ENCODE assay signal across 2 cellular contexts in the genomic region with DNA sequence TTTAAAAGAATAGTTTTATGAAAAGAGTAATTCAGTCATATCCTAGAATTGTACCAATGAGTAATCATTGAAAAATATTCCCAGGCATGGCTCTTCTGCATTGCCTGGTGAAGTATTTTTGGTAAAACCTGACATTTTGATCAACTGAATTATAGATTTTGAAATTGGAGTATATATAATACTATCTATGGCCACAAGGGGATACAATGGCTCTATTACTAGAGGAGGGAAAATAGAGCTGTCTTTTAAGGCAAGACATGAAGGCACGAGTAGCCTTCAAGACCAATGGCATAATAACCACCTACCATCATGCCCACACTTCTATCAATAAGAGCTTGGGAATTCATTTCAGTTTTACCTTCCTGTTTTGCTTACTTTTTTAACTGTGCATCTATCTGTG.
TF ChIP-seq lines count a peak whose summit lies in the region.

No MANE protein-coding gene starts in this region.

TF ChIP-seq in liver, 16 proteins besides CTCF, POLR2A, EP300 and RAD21 (continued from another document):
- no peak for TF ChIP-seq TAF1 (conservative IDR thresholded peaks at IDR 0.05)
- TF ChIP-seq EGR1 (IDR thresholded peaks at IDR 0.05; ENCODE audit: low read depth in 2 of 2) = no peak
- TF ChIP-seq, protein P1, sequence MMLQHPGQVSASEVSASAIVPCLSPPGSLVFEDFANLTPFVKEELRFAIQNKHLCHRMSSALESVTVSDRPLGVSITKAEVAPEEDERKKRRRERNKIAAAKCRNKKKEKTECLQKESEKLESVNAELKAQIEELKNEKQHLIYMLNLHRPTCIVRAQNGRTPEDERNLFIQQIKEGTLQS (IDR thresholded peaks at IDR 0.05) = no peak
- TF ChIP-seq, protein P2, sequence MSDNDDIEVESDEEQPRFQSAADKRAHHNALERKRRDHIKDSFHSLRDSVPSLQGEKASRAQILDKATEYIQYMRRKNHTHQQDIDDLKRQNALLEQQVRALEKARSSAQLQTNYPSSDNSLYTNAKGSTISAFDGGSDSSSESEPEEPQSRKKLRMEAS (IDR thresholded peaks at IDR 0.05) = no peak
- TF ChIP-seq YY1 (IDR thresholded peaks at IDR 0.05) = no peak
- TF ChIP-seq, protein P3, sequence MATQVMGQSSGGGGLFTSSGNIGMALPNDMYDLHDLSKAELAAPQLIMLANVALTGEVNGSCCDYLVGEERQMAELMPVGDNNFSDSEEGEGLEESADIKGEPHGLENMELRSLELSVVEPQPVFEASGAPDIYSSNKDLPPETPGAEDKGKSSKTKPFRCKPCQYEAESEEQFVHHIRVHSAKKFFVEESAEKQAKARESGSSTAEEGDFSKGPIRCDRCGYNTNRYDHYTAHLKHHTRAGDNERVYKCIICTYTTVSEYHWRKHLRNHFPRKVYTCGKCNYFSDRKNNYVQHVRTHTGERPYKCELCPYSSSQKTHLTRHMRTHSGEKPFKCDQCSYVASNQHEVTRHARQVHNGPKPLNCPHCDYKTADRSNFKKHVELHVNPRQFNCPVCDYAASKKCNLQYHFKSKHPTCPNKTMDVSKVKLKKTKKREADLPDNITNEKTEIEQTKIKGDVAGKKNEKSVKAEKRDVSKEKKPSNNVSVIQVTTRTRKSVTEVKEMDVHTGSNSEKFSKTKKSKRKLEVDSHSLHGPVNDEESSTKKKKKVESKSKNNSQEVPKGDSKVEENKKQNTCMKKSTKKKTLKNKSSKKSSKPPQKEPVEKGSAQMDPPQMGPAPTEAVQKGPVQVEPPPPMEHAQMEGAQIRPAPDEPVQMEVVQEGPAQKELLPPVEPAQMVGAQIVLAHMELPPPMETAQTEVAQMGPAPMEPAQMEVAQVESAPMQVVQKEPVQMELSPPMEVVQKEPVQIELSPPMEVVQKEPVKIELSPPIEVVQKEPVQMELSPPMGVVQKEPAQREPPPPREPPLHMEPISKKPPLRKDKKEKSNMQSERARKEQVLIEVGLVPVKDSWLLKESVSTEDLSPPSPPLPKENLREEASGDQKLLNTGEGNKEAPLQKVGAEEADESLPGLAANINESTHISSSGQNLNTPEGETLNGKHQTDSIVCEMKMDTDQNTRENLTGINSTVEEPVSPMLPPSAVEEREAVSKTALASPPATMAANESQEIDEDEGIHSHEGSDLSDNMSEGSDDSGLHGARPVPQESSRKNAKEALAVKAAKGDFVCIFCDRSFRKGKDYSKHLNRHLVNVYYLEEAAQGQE (IDR thresholded peaks at IDR 0.05) = no peak
- no peak for TF ChIP-seq FOXA2 (IDR thresholded peaks at IDR 0.05)
- TF ChIP-seq SP1 (IDR thresholded peaks at IDR 0.05) = no peak
- no peak for TF ChIP-seq HNF4A (conservative IDR thresholded peaks at IDR 0.05)
- TF ChIP-seq, protein P4, sequence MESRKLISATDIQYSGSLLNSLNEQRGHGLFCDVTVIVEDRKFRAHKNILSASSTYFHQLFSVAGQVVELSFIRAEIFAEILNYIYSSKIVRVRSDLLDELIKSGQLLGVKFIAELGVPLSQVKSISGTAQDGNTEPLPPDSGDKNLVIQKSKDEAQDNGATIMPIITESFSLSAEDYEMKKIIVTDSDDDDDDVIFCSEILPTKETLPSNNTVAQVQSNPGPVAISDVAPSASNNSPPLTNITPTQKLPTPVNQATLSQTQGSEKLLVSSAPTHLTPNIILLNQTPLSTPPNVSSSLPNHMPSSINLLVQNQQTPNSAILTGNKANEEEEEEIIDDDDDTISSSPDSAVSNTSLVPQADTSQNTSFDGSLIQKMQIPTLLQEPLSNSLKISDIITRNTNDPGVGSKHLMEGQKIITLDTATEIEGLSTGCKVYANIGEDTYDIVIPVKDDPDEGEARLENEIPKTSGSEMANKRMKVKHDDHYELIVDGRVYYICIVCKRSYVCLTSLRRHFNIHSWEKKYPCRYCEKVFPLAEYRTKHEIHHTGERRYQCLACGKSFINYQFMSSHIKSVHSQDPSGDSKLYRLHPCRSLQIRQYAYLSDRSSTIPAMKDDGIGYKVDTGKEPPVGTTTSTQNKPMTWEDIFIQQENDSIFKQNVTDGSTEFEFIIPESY (IDR thresholded peaks at IDR 0.05) = no peak

TF ChIP-seq in HepG2, 621 proteins besides CTCF, POLR2A, EP300 and RAD21 (continued from another document):
- TF ChIP-seq, protein P5, sequence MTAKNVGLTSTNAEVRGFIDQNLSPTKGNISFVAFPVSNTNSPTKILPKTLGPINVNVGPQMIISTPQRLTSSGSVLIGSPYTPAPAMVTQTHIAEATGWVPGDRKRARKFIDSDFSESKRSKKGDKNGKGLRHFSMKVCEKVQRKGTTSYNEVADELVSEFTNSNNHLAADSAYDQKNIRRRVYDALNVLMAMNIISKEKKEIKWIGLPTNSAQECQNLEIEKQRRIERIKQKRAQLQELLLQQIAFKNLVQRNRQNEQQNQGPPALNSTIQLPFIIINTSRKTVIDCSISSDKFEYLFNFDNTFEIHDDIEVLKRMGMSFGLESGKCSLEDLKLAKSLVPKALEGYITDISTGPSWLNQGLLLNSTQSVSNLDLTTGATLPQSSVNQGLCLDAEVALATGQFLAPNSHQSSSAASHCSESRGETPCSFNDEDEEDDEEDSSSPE (CRISPR knock-in tag; IDR thresholded peaks at IDR 0.05) = no peak
- TF ChIP-seq HNRNPH1 (optimal IDR thresholded peaks at IDR 0.05; ENCODE audit: low read depth, low read length) = no peak
- TF ChIP-seq ZNF563 (CRISPR knock-in tag; IDR thresholded peaks at IDR 0.05) = no peak
- no peak for TF ChIP-seq ZNF30 (CRISPR knock-in tag; IDR thresholded peaks at IDR 0.05)
